ENCODE assay signal across 8 cellular contexts in genomic region chr3:42572278-42572677, GRCh38. TPM values are rescaled to one million over a fixed set of nuclear protein-coding genes. Genes with fewer than 3 reads are reported as not detected.
A peak's percentile ranks its signal among the peaks of the same experiment; 100 is the strongest.
DNase-seq lines count a peak whose midpoint lies in the region; ATAC-seq and TF ChIP-seq lines count a peak whose summit lies in the region.

No MANE protein-coding gene starts in this region.

- no peaks in the 10 kb centered on the region for H3K4me1 ChIP-seq in left lung

- no peak overlapping the region for H3K27ac ChIP-seq in left lung

- H3K27me3 ChIP-seq in left lung = no peaks in the 10 kb centered on the region

- TF ChIP-seq CTCF in astrocyte of the spinal cord (IDR thresholded peaks at IDR 0.05; ENCODE audit: low read depth, low read length) = peak; percentile 56
- peak in 1 of 2 donors; percentile 20 for TF ChIP-seq CTCF in left lung (IDR thresholded peaks at IDR 0.05)

- in situ Hi-C loops in astrocyte of the spinal cord (cut with HindIII; ENCODE audit: low sequenced_read_pairs) = no loop called here

- intact Hi-C loops in left lung (cut with DNase I) = no loop called here

- ATAC-seq in left lung = peak; percentile 80
- ATAC-seq in GM18909 (IDR thresholded peaks at IDR 0.05; ENCODE audit: poor library complexity, unreplicated experiment) = no peak
- ATAC-seq in HG03039 (IDR thresholded peaks at IDR 0.05; ENCODE audit: unreplicated experiment) = no peak

- H3K4me3 ChIP-seq in astrocyte of the spinal cord (ENCODE audit: low read depth, low read length) = no peak overlapping the region
- H3K4me3 ChIP-seq in left lung = no peak overlapping the region

- peak; percentile 56 for DNase-seq in AG08396 (ENCODE audit: low spot score)
- DNase-seq in GDM1 (lab: John Stamatoyannopoulos, UW) = peak; percentile 19
- DNase-seq in NAMALWA (ENCODE audit: low spot score) = peak; percentile 28
- DNase-seq in astrocyte of the spinal cord (ENCODE audit: low read depth, low spot score) = no peak
- no peak for DNase-seq in left lung
- DNase-seq in amniotic stem cell (lab: John Stamatoyannopoulos, UW) = no peak

- H3K36me3 ChIP-seq in left lung = peaks cover 0 to 48% of the 10 kb centered on the region in 2 donors

- H3K9me3 ChIP-seq in left lung = peaks cover 0 to 20% of the 10 kb centered on the region in 2 donors

RNA-seq across cellular contexts. Expression of gene SEC22C, which starts 9.5 kb away (rescaled TPM):
- 10 to 100 TPM; 48.9 to 55.2 TPM for total RNA-seq in left lung

RNA-seq across cellular contexts. Expression of gene SS18L2, which starts 18.4 kb away (rescaled TPM):
- total RNA-seq in left lung = 10 to 100 TPM; 20.3 to 24.2 TPM

RNA-seq across cellular contexts. Expression of gene NKTR, which starts 28.2 kb away (rescaled TPM):
- total RNA-seq in left lung = 10 to 100 TPM; 53.7 to 66.2 TPM

Comparison
In these comparisons a context has a peak if more than half of its experiments do, and no peak if none do; other contexts are left out.
1. DNase-seq: peak in AG08396 (single experiment), GDM1 (single experiment) and NAMALWA (single experiment); none in astrocyte of the spinal cord (single experiment), left lung (0 of 2) and amniotic stem cell (single experiment).